ENCODE assay signal across 12 cellular contexts in the genomic region with DNA sequence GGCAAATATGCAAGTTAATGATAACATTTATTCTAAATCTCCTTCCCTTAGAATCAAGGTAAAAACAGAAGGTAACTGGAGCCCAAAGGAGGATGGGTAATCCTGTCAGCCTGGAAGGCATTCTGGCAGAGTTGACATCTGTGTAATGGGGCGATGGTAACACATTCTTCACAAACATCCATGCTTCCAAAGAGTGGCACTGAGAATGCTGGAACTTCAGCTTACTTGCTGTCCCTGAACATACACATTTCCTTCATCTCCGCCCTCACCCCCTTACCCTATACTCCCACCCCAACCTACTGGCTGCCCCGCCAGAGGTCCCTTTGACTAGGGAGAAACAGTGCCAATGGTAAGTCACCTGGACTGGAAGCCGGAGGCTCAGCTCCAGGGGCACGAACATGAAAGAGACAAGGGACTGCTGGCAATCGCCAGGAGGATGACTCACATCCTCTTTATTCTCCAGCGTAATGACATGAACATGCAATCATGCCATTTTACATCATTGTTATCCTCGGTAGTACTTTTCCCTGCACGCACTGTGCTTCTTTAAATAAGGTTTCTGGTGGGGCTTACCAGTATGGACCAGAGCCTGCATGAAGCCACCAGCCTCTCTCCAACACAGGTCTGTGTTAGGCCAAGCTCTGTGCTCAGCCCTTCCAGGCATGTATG.
DNase-seq lines count a peak whose midpoint lies in the region; ATAC-seq and TF ChIP-seq lines count a peak whose summit lies in the region.
"Had no signal": no experiment of that assay in that cellular context is flagged by ENCODE, and none has a peak within 500 bp of the region (broad histone marks: within the 10 kb centered on the region; RNA-seq: fewer than 3 reads in every experiment).

No MANE protein-coding gene starts in this region.

- peak overlapping the region; percentile 94 for H3K27ac ChIP-seq in osteoblast (ENCODE audit: low read depth, low read length)
- H3K27ac ChIP-seq: spleen had no signal

- no peaks in the 10 kb centered on the region for H3K36me3 Mint-ChIP-seq in activated T-cell treated with anti-CD3 and anti-CD28 coated beads, Interleukin-2, amount 50 U/mL, for 4 hours (ENCODE audit: insufficient read depth)
- H3K36me3 Mint-ChIP-seq: activated naive CD4-positive, alpha-beta T cell treated with anti-CD3 and anti-CD28 coated beads, Interleukin-2, amount 10 ng/mL, durations not matched to agents 7 days and 5 days; IgD-negative memory B cell; stimulated activated naive B cell treated with anti-CD40 and anti-IgM and Interleukin-4, amounts not matched to agents 10 μg/mL and 1 μg/mL and 100 μg/mL, for 72 hours had no signal

- no peak overlapping the region for H3K4me3 ChIP-seq in astrocyte of the spinal cord (ENCODE audit: low read depth, low read length)
- H3K4me3 ChIP-seq in osteoblast (ENCODE audit: insufficient read depth, low read length), result no peak overlapping the region
- H3K4me3 ChIP-seq: spleen had no signal

- DNase-seq in EH (ENCODE audit: low read depth) (peak; percentile 78), NCI-H1436 (lab: John Stamatoyannopoulos, UW) (peak; percentile 61), astrocyte of the spinal cord (ENCODE audit: low read depth, low spot score) (peak; percentile 92), osteoblast (ENCODE audit: insufficient read length, low spot score, missing footprints) (peak; percentile 83), NCI-H187 treated with DMSO at 0.1 percent for 48 hours (lab: John Stamatoyannopoulos, UW) (no peak), RPMI8226 (no peak)
- no peak for DNase-seq in activated T-cell treated with anti-CD3 and anti-CD28 coated beads, Interleukin-2, amount 50 U/mL, for 4 hours
- DNase-seq: activated naive CD4-positive, alpha-beta T cell treated with anti-CD3 and anti-CD28 coated beads, Interleukin-2, amount 10 ng/mL, durations not matched to agents 7 days and 5 days; spleen; stimulated activated naive B cell treated with anti-CD40 and anti-IgM and Interleukin-4, amounts not matched to agents 10 μg/mL and 1 μg/mL and 100 μg/mL, for 72 hours had no signal

- no peak for ATAC-seq in GM19455 (IDR thresholded peaks at IDR 0.05; ENCODE audit: unreplicated experiment)
- ATAC-seq in activated T-cell treated with anti-CD3 and anti-CD28 coated beads, Interleukin-2, amount 50 U/mL, for 4 hours, result no peak
- ATAC-seq: stimulated activated naive B cell treated with anti-CD40 and anti-IgM and Interleukin-4, amounts not matched to agents 10 μg/mL and 1 μg/mL and 100 μg/mL, for 72 hours had no signal

- in situ Hi-C loops in astrocyte of the spinal cord (cut with HindIII; ENCODE audit: low sequenced_read_pairs), result no loop called here

- peaks cover 6% of the 10 kb centered on the region for H3K9me3 Mint-ChIP-seq in activated T-cell treated with anti-CD3 and anti-CD28 coated beads, Interleukin-2, amount 50 U/mL, for 4 hours

- no peaks in the 10 kb centered on the region for H4K20me1 ChIP-seq in osteoblast (ENCODE audit: insufficient read depth, low read length)

- H2AFZ ChIP-seq in osteoblast (ENCODE audit: low read length), result peak overlapping the region; percentile 5

- H3K4me3 Mint-ChIP-seq in activated T-cell treated with anti-CD3 and anti-CD28 coated beads, Interleukin-2, amount 50 U/mL, for 4 hours, result no peak overlapping the region
- H3K4me3 Mint-ChIP-seq: activated naive CD4-positive, alpha-beta T cell treated with anti-CD3 and anti-CD28 coated beads, Interleukin-2, amount 10 ng/mL, durations not matched to agents 7 days and 5 days; IgD-negative memory B cell; stimulated activated naive B cell treated with anti-CD40 and anti-IgM and Interleukin-4, amounts not matched to agents 10 μg/mL and 1 μg/mL and 100 μg/mL, for 72 hours had no signal

- no peak for TF ChIP-seq CTCF in astrocyte of the spinal cord (IDR thresholded peaks at IDR 0.05; ENCODE audit: low read depth, low read length)
- TF ChIP-seq CTCF in osteoblast (IDR thresholded peaks at IDR 0.05; ENCODE audit: extremely low read depth, low read depth, low read length), result no peak

- H3K27me3 Mint-ChIP-seq in activated T-cell treated with anti-CD3 and anti-CD28 coated beads, Interleukin-2, amount 50 U/mL, for 4 hours (ENCODE audit: low read depth), result no peaks in the 10 kb centered on the region
- H3K27me3 Mint-ChIP-seq: activated naive CD4-positive, alpha-beta T cell treated with anti-CD3 and anti-CD28 coated beads, Interleukin-2, amount 10 ng/mL, durations not matched to agents 7 days and 5 days; IgD-negative memory B cell; stimulated activated naive B cell treated with anti-CD40 and anti-IgM and Interleukin-4, amounts not matched to agents 10 μg/mL and 1 μg/mL and 100 μg/mL, for 72 hours had no signal

- no peaks in the 10 kb centered on the region for H3K79me2 ChIP-seq in osteoblast (ENCODE audit: insufficient read depth, low read length)

- H3K27me3 ChIP-seq in osteoblast (ENCODE audit: insufficient read depth, low read length), result no peaks in the 10 kb centered on the region
- H3K27me3 ChIP-seq: spleen had no signal

- no peaks in the 10 kb centered on the region for H3K36me3 ChIP-seq in osteoblast (ENCODE audit: insufficient read depth, low read length)
- H3K36me3 ChIP-seq: spleen had no signal

- peaks cover 19% of the 10 kb centered on the region for H3K4me1 ChIP-seq in osteoblast (ENCODE audit: insufficient read depth, low read length)
- H3K4me1 ChIP-seq: spleen had no signal

- H3K9me3 ChIP-seq in osteoblast (ENCODE audit: low read depth, low read length), result no peaks in the 10 kb centered on the region
- H3K9me3 ChIP-seq: spleen had no signal

- no peaks in the 10 kb centered on the region for H3K4me1 Mint-ChIP-seq in activated T-cell treated with anti-CD3 and anti-CD28 coated beads, Interleukin-2, amount 50 U/mL, for 4 hours (ENCODE audit: low read depth)
- H3K4me1 Mint-ChIP-seq: activated naive CD4-positive, alpha-beta T cell treated with anti-CD3 and anti-CD28 coated beads, Interleukin-2, amount 10 ng/mL, durations not matched to agents 7 days and 5 days; IgD-negative memory B cell; stimulated activated naive B cell treated with anti-CD40 and anti-IgM and Interleukin-4, amounts not matched to agents 10 μg/mL and 1 μg/mL and 100 μg/mL, for 72 hours had no signal

- peak overlapping the region; percentile 12 for H3K4me2 ChIP-seq in osteoblast (ENCODE audit: insufficient read depth, low read length)

Comparison
In these comparisons a context has a peak if more than half of its experiments do, and no peak if none do; other contexts are left out.
1. DNase-seq: peak in EH (single experiment), NCI-H1436 (single experiment), astrocyte of the spinal cord (single experiment) and osteoblast (single experiment); none in NCI-H187 treated with DMSO at 0.1 percent for 48 hours (single experiment), RPMI8226 (single experiment) and activated T-cell treated with anti-CD3 and anti-CD28 coated beads, Interleukin-2, amount 50 U/mL, for 4 hours (single experiment).